ENCODE assay signal across 25 cellular contexts in the genomic region with DNA sequence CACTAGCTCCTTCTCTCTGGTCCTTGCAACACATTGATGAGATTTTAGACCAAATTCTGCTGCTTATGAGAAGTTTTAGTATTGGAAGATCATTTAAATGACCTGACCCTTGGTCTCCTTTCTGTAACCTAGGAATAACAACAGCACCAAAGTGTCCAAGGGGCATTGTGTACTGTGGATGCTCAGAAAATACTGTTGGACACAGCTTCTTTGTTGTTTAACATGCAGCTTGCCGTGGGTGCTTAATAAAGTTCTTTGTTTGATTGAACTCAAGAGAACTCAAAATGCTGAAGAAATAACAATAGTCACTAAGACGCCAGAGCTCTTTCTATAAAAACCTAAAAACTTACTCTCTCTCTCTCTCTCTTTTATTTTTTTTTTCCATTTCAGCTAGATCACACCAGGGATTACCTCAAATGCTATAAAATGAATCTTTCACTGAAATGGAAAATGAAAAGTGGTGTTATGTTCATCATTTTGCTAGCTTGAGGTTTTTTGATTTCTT.
"Had no signal": no experiment of that assay in that cellular context is flagged by ENCODE, and none has a peak within 500 bp of the region (broad histone marks: within the 10 kb centered on the region; RNA-seq: fewer than 3 reads in every experiment).

No MANE protein-coding gene starts in this region.

- H3K36me3 ChIP-seq: breast epithelium, neural progenitor cell, right lobe of liver, tibial artery, upper lobe of right lung had no signal

- H3K36me3 Mint-ChIP-seq: activated naive CD4-positive, alpha-beta T cell treated with anti-CD3 and anti-CD28 coated beads, Interleukin-2, amount 50 U/mL, for 24 hours; memory B cell; neural progenitor cell had no signal

- H3K4me3 ChIP-seq: breast epithelium, neural progenitor cell, right lobe of liver, skin epidermis, tibial artery, upper lobe of right lung had no signal

- H3K4me1 Mint-ChIP-seq: activated naive CD4-positive, alpha-beta T cell treated with anti-CD3 and anti-CD28 coated beads, Interleukin-2, amount 50 U/mL, for 24 hours; activated naive CD8-positive, alpha-beta T cell treated with anti-CD3 and anti-CD28 coated beads, Interleukin-2, amount 50 U/mL, for 24 hours; central memory CD8-positive, alpha-beta T cell; memory B cell; naive thymus-derived CD8-positive, alpha-beta T cell; stimulated activated effector memory CD8-positive, alpha-beta T cell treated with anti-CD3 and anti-CD28 coated beads, Interleukin-12 subunit alpha, Interleukin-12 subunit beta, amount 100 ng/mL, for 72 hours; T-helper 17 cell had no signal

- DNase-seq: activated CD4-positive, alpha-beta T cell treated with anti-CD3 and anti-CD28 coated beads, Interleukin-2, amount 50 U/mL, for 1 hour; activated CD4-positive, CD25-positive, alpha-beta regulatory T cell treated with anti-CD3 and anti-CD28 coated beads, Interleukin-2, amount 50 U/mL, for 72 hours; activated CD8-positive, alpha-beta T cell treated with anti-CD3 and anti-CD28 coated beads for 36 hours; activated naive CD8-positive, alpha-beta T cell treated with anti-CD3 and anti-CD28 coated beads, Interleukin-2, amount 50 U/mL, for 24 hours; activated T-cell treated with anti-CD3 and anti-CD28 coated beads, Interleukin-2, amount 50 U/mL, for 4 hours; dermis blood vessel endothelial cell; effector CD8-positive, alpha-beta T cell; glutamatergic neuron; left colon; naive thymus-derived CD8-positive, alpha-beta T cell; right lobe of liver; stimulated activated CD4-positive, alpha-beta T cell treated with anti-CD3 and anti-CD28 coated beads, Interleukin-4, amount 100 ng/mL, for 24 hours; SW 1271; T-helper 17 cell; tibial artery; upper lobe of right lung had no signal

- H2AFZ ChIP-seq: neural progenitor cell had no signal

- H3K27ac Mint-ChIP-seq: activated CD8-positive, alpha-beta T cell treated with anti-CD3 and anti-CD28 coated beads for 36 hours; activated naive CD4-positive, alpha-beta T cell treated with anti-CD3 and anti-CD28 coated beads, Interleukin-2, amount 50 U/mL, for 24 hours; activated naive CD8-positive, alpha-beta T cell treated with anti-CD3 and anti-CD28 coated beads, Interleukin-2, amount 50 U/mL, for 24 hours; activated T-helper 2 cell treated with anti-CD3 and anti-CD28 coated beads, Interferon-gamma antibody, Interleukin-2, Interleukin-4, amounts not matched to agents 10 μg/mL and 5 μg/mL and 100 μg/mL, durations not matched to agents 14 hours and 24 hours and 36 hours; memory B cell; naive thymus-derived CD8-positive, alpha-beta T cell; neural progenitor cell; stimulated activated effector memory CD8-positive, alpha-beta T cell treated with anti-CD3 and anti-CD28 coated beads, Interleukin-12 subunit alpha, Interleukin-12 subunit beta, amount 100 ng/mL, for 72 hours; stimulated activated naive CD8-positive, alpha-beta T cell treated with anti-CD3 and anti-CD28 coated beads, Interleukin-15, Interleukin-2, amounts not matched to agents 100 ng/mL and 50 ng/mL, for 24 hours; T-helper 17 cell had no signal

- H3K27me3 ChIP-seq: breast epithelium, neural progenitor cell, right lobe of liver, tibial artery, upper lobe of right lung had no signal

- H3K9me3 ChIP-seq: right lobe of liver, tibial artery, upper lobe of right lung had no signal

- H3K4me3 Mint-ChIP-seq: activated CD8-positive, alpha-beta T cell treated with anti-CD3 and anti-CD28 coated beads for 36 hours; activated naive CD4-positive, alpha-beta T cell treated with anti-CD3 and anti-CD28 coated beads, Interleukin-2, amount 50 U/mL, for 24 hours; activated naive CD8-positive, alpha-beta T cell treated with anti-CD3 and anti-CD28 coated beads, Interleukin-2, amount 50 U/mL, for 24 hours; activated T-cell treated with anti-CD3 and anti-CD28 coated beads, Interleukin-2, amount 50 U/mL, for 4 hours; central memory CD8-positive, alpha-beta T cell; memory B cell; naive thymus-derived CD8-positive, alpha-beta T cell; neural progenitor cell; stimulated activated effector memory CD8-positive, alpha-beta T cell treated with anti-CD3 and anti-CD28 coated beads, Interleukin-12 subunit alpha, Interleukin-12 subunit beta, amount 100 ng/mL, for 72 hours; stimulated activated naive CD8-positive, alpha-beta T cell treated with anti-CD3 and anti-CD28 coated beads, Interleukin-15, Interleukin-2, amounts not matched to agents 100 ng/mL and 50 ng/mL, for 24 hours; T-helper 17 cell had no signal

- ATAC-seq: activated CD8-positive, alpha-beta T cell treated with anti-CD3 and anti-CD28 coated beads for 36 hours; activated naive CD8-positive, alpha-beta T cell treated with anti-CD3 and anti-CD28 coated beads, Interleukin-2, amount 50 U/mL, for 24 hours; activated T-cell treated with anti-CD3 and anti-CD28 coated beads, Interleukin-2, amount 50 U/mL, for 4 hours; left colon; naive thymus-derived CD8-positive, alpha-beta T cell; right lobe of liver; stimulated activated effector memory CD8-positive, alpha-beta T cell treated with anti-CD3 and anti-CD28 coated beads, Interleukin-12 subunit alpha, Interleukin-12 subunit beta, amount 100 ng/mL, for 72 hours; T-helper 17 cell; upper lobe of right lung had no signal

- H3K4me1 ChIP-seq: breast epithelium, right lobe of liver, tibial artery, upper lobe of right lung had no signal

- H3K27me3 Mint-ChIP-seq: activated CD8-positive, alpha-beta T cell treated with anti-CD3 and anti-CD28 coated beads for 36 hours; activated naive CD4-positive, alpha-beta T cell treated with anti-CD3 and anti-CD28 coated beads, Interleukin-2, amount 50 U/mL, for 24 hours; activated naive CD8-positive, alpha-beta T cell treated with anti-CD3 and anti-CD28 coated beads, Interleukin-2, amount 50 U/mL, for 24 hours; central memory CD8-positive, alpha-beta T cell; memory B cell; naive thymus-derived CD8-positive, alpha-beta T cell; stimulated activated naive CD8-positive, alpha-beta T cell treated with anti-CD3 and anti-CD28 coated beads, Interleukin-15, Interleukin-2, amounts not matched to agents 100 ng/mL and 50 ng/mL, for 24 hours; T-helper 17 cell had no signal
